ENCODE assay signal across 17 cellular contexts in the genomic region with DNA sequence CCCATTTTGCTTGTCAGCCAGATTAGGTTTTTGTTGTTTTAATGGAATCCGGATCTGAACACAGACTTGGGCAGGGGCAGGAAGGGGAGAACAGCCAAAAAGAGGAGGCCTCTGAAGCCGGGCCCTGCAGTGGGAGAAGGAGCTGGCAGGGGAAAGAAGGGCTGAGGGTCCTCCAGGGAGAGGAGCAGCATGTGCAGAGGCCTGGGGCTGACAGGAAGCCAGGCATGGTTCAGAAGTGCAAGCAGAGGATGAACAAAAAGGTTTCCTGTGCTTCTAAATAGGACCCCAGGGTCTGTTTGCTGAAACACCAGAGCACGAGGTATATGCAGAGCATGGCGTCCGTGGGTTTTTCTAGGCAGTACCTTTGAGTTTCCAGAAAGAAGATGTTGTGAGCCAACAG.
"Had no signal": no experiment of that assay in that cellular context is flagged by ENCODE, and none has a peak within 500 bp of the region (broad histone marks: within the 10 kb centered on the region; RNA-seq: fewer than 3 reads in every experiment).

No MANE protein-coding gene starts in this region.

- H3K9me3 ChIP-seq: heart left ventricle, spleen, testis, uterus had no signal

- H3K4me3 ChIP-seq: heart left ventricle, neural progenitor cell, spleen, testis, uterus had no signal

- H3K27ac Mint-ChIP-seq: activated T-helper 1 cell treated with anti-CD3 and anti-CD28 coated beads, Interleukin-12 subunit alpha, Interleukin-12 subunit beta, Interleukin-2, Interleukin-4 antibody, amounts not matched to agents 30 ng/mL and 10 ng/mL and 1 ng/mL, durations not matched to agents 14 hours and 24 hours and 36 hours; immature natural killer cell; neural progenitor cell had no signal

- H3K4me1 Mint-ChIP-seq: immature natural killer cell, naive B cell had no signal

- H3K36me3 ChIP-seq: heart left ventricle, neural progenitor cell, spleen, uterus, WERI-Rb-1 had no signal

- H3K27ac ChIP-seq: foreskin keratinocyte, heart left ventricle, neural progenitor cell, spleen, testis, WERI-Rb-1 had no signal

- DNase-seq: activated CD4-positive, alpha-beta T cell treated with anti-CD3 and anti-CD28 coated beads for 48 hours; activated CD4-positive, alpha-beta T cell treated with anti-CD3 and anti-CD28 coated beads, Interleukin-2, amount 50 U/mL, for 48 hours; activated CD8-positive, alpha-beta memory T cell treated with anti-CD3 and anti-CD28 coated beads, Interleukin-2, amount 50 U/mL, for 4 hours; activated gamma-delta T cell; activated T-cell treated with anti-CD3 and anti-CD28 coated beads, Interleukin-2, amount 50 U/mL, for 1 hour; immature natural killer cell; naive B cell; spleen had no signal

- H3K4me3 Mint-ChIP-seq: activated T-helper 1 cell treated with anti-CD3 and anti-CD28 coated beads, Interleukin-12 subunit alpha, Interleukin-12 subunit beta, Interleukin-2, Interleukin-4 antibody, amounts not matched to agents 30 ng/mL and 10 ng/mL and 1 ng/mL, durations not matched to agents 14 hours and 24 hours and 36 hours; immature natural killer cell; mesothelial cell of epicardium; neural progenitor cell had no signal

- H3K4me1 ChIP-seq: foreskin keratinocyte, testis had no signal

- H3K27me3 ChIP-seq: neural progenitor cell, testis, uterus had no signal

- H3K36me3 Mint-ChIP-seq: mesothelial cell of epicardium, naive B cell, neural progenitor cell had no signal

- ATAC-seq: activated CD4-positive, CD25-positive, alpha-beta regulatory T cell treated with anti-CD3 and anti-CD28 coated beads, Interleukin-2, amount 50 U/mL, for 24 hours had no signal

- H3K9me3 Mint-ChIP-seq: activated T-helper 1 cell treated with anti-CD3 and anti-CD28 coated beads, Interleukin-12 subunit alpha, Interleukin-12 subunit beta, Interleukin-2, Interleukin-4 antibody, amounts not matched to agents 30 ng/mL and 10 ng/mL and 1 ng/mL, durations not matched to agents 14 hours and 24 hours and 36 hours; immature natural killer cell; mesothelial cell of epicardium; neural progenitor cell had no signal
